Comparison of ENCODE assay signal across 2 cellular contexts in the genomic region with DNA sequence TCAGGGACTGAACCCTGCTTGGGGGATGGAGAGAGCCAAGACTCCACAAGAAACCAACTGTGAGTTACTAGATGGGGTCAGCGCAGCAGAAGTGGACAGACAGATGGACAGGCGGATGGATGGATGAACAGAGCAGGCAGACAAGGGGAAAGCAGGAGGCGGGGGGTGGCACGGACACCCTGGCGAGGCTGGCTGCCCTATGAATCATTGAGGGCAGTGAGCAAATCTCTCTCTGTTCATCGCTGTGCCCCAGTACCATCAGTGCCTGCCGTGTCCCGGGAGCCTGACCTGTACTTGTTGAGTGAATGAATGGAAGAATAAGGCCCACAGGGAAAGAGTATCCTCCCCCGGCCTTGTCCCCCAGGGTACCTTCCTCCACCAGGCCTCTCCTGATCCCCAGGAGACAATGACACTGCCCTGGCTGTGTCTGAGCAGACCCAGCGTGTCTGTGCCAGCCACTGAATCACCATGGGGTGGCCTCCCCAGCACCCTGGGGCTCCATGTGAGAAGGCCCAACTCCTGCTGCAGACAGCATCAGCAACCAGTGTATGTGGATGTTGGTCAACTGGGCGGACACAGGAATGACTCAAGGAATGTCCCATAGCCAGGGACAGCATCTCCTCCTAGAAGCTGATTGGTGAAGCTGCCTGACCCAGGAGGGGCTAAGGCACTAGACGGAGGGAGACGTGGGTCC.
TF ChIP-seq lines count a peak whose summit lies in the region.

No MANE protein-coding gene starts in this region.

TF ChIP-seq in IMR-90, 13 proteins besides CTCF, POLR2A, EP300 and RAD21:
- TF ChIP-seq SMC3 (IDR thresholded peaks at IDR 0.05; ENCODE audit: low read depth, low read length) (no peak), MAFK (IDR thresholded peaks at IDR 0.05; ENCODE audit: low read depth, low read length) (no peak), BHLHE40 (IDR thresholded peaks at IDR 0.05; ENCODE audit: low read depth, low read length) (no peak), NFE2L2 (IDR thresholded peaks at IDR 0.05; ENCODE audit: low read depth, low read length) (no peak), CHD1 (IDR thresholded peaks at IDR 0.05; ENCODE audit: low read depth, low read length) (no peak), USF2 (IDR thresholded peaks at IDR 0.05; ENCODE audit: low read depth, low read length) (no peak), CEBPB (IDR thresholded peaks at IDR 0.05; ENCODE audit: low read depth, low read length) (no peak), ELK1 (IDR thresholded peaks at IDR 0.05; ENCODE audit: borderline replicate concordance, low read depth, low read length) (no peak), MXI1 (IDR thresholded peaks at IDR 0.05; ENCODE audit: borderline replicate concordance, low read depth, low read length) (no peak), MAZ (IDR thresholded peaks at IDR 0.05; ENCODE audit: borderline replicate concordance, low read depth, low read length) (no peak)

TF ChIP-seq in HepG2, 621 proteins besides CTCF, POLR2A, EP300 and RAD21:
- no peak for TF ChIP-seq MLX (CRISPR knock-in tag; IDR thresholded peaks at IDR 0.05)
- TF ChIP-seq CHD2 (IDR thresholded peaks at IDR 0.05; ENCODE audit: low read depth, low read length), result no peak
- TF ChIP-seq IRF2 (CRISPR knock-in tag; IDR thresholded peaks at IDR 0.05), result no peak
- no peak for TF ChIP-seq SUZ12 (IDR thresholded peaks at IDR 0.05; ENCODE audit: low read depth, low read length)
- TF ChIP-seq, protein P1, sequence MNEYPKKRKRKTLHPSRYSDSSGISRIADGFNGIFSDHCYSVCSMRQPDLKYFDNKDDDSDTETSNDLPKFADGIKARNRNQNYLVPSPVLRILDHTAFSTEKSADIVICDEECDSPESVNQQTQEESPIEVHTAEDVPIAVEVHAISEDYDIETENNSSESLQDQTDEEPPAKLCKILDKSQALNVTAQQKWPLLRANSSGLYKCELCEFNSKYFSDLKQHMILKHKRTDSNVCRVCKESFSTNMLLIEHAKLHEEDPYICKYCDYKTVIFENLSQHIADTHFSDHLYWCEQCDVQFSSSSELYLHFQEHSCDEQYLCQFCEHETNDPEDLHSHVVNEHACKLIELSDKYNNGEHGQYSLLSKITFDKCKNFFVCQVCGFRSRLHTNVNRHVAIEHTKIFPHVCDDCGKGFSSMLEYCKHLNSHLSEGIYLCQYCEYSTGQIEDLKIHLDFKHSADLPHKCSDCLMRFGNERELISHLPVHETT (CRISPR knock-in tag; conservative IDR thresholded peaks at IDR 0.05), result no peak
- no peak for TF ChIP-seq SRSF4 (IDR thresholded peaks at IDR 0.05; ENCODE audit: low read depth, low read length, poor library complexity, severe bottlenecking)
- no peak for TF ChIP-seq JDP2 (CRISPR knock-in tag; IDR thresholded peaks at IDR 0.05; ENCODE audit: borderline replicate concordance)
- TF ChIP-seq SALL1 (CRISPR knock-in tag; IDR thresholded peaks at IDR 0.05), result no peak
- no peak for TF ChIP-seq ATF2 (CRISPR knock-in tag; IDR thresholded peaks at IDR 0.05)
